8 cellular contexts compared by ENCODE assay signal in genomic region chr1:84504580-84505021, GRCh38. TPM values are rescaled to one million over a fixed set of nuclear protein-coding genes. Genes with fewer than 3 reads are reported as not detected.
DNase-seq lines count a peak whose midpoint lies in the region; ATAC-seq and TF ChIP-seq lines count a peak whose summit lies in the region.

No MANE protein-coding gene starts in this region.

- H3K27ac ChIP-seq in adrenal gland: peak overlapping the region; percentile 92 to 99 (median 94)
- peak overlapping the region; percentile 88 for H3K27ac ChIP-seq in subcutaneous abdominal adipose tissue (ENCODE audit: low read depth, low read length)

- intact Hi-C loops in adrenal gland (cut with DNase I): loop anchor here in 1 of 2 donors (10.0 kb wide), 1 partner anchor 70 kb away; the partner anchor contains the start of gene CTBS

- peak; percentile 50 for DNase-seq in CD1c-positive myeloid dendritic cell (ENCODE audit: extremely low spot score)
- DNase-seq in HS-27A (ENCODE audit: low read depth): peak; percentile 29
- no peak for DNase-seq in adrenal gland
- peak; percentile 18 for DNase-seq in kidney glomerular epithelial cell (lab: John Stamatoyannopoulos, UW)
- DNase-seq in stimulated activated naive CD4-positive, alpha-beta T cell treated with Interleukin-2 at 50 U/mL for 16 hours (lab: John Stamatoyannopoulos, UW): no peak

- no peak for TF ChIP-seq POLR2A in adrenal gland (IDR thresholded peaks at IDR 0.05)

- no peaks in the 10 kb centered on the region for H3K27me3 ChIP-seq in adrenal gland
- H3K27me3 ChIP-seq in subcutaneous abdominal adipose tissue (ENCODE audit: control insufficient read depth in 5 of 5, insufficient read depth in 4 of 5, low read length in 5 of 5): no peaks in the 10 kb centered on the region

- H3K4me1 ChIP-seq in adrenal gland (replicated peaks in 1 of 2) (peaks cover 13 to 44% of the 10 kb centered on the region in 2 donors), subcutaneous abdominal adipose tissue (ENCODE audit: control insufficient read depth in 5 of 5, insufficient read depth in 5 of 5, low read length in 5 of 5) (peaks cover 0 to 40% (median 31%) of the 10 kb centered on the region in 5 donors)

- H3K4me3 ChIP-seq in adrenal gland (peak overlapping the region in 2 of 4 donors; percentile 47 to 82), subcutaneous abdominal adipose tissue (ENCODE audit: low read depth in 1 of 5, low read length in 5 of 5) (peak overlapping the region; percentile 78 to 94 (median 83))

- WGBS in adrenal gland, 4 donors: 14 to 20% (median 18%) methylated on average over 6 of the region's 6 CpGs

- ATAC-seq in GM18519 (IDR thresholded peaks at IDR 0.05; ENCODE audit: low FRiP score, unreplicated experiment): no peak
- ATAC-seq in HG02642 (IDR thresholded peaks at IDR 0.05; ENCODE audit: poor library complexity, unreplicated experiment): no peak

- no peak for TF ChIP-seq CTCF in adrenal gland (IDR thresholded peaks at IDR 0.05)

- H3K9ac ChIP-seq in subcutaneous abdominal adipose tissue (ENCODE audit: low read length in 5 of 5): peak overlapping the region; percentile 73 to 97 (median 92)

- peaks cover 0 to 12% of the 10 kb centered on the region in 2 donors for H3K36me3 ChIP-seq in adrenal gland (replicated peaks in 1 of 2)
- H3K36me3 ChIP-seq in subcutaneous abdominal adipose tissue (ENCODE audit: control insufficient read depth in 5 of 5, insufficient read depth in 5 of 5, low read length in 5 of 5): peaks cover 5 to 10% (median 7%) of the 10 kb centered on the region in 5 donors

- H3K9me3 ChIP-seq in adrenal gland (replicated peaks in 1 of 3) (no peaks in the 10 kb centered on the region), subcutaneous abdominal adipose tissue (ENCODE audit: control insufficient read depth in 5 of 5, low read length in 5 of 5) (no peaks in the 10 kb centered on the region)

RNA-seq across cellular contexts. Expression of gene SPATA1, which starts 1.6 kb away (rescaled TPM):
- total RNA-seq in adrenal gland: 1 to 10 TPM in 1 of 8 donors, under 1 TPM in 3, not detected in 4; 0.29 to 1.5 (median 0.75) TPM
- polyA plus RNA-seq in adrenal gland: under 1 TPM in 2 of 3 donors, not detected in 1; 0.48 to 0.71 TPM

RNA-seq across cellular contexts. Expression of gene GNG5, which starts 1.8 kb away (rescaled TPM):
- total RNA-seq in adrenal gland: 10 to 100 TPM; 34.0 to 81.5 (median 73.1) TPM
- polyA plus RNA-seq in adrenal gland: 100 to 1,000 TPM in 1 of 3 donors, 10 to 100 TPM in 2; 61.5 to 172 (median 76.8) TPM

RNA-seq across cellular contexts. Expression of gene RPF1, which starts 25.5 kb away (rescaled TPM):
- total RNA-seq in adrenal gland: 10 to 100 TPM; 23.4 to 30.8 (median 26.8) TPM
- 10 to 100 TPM; 12.4 to 66.9 (median 21.5) TPM for polyA plus RNA-seq in adrenal gland

Comparison
In these comparisons a context has a peak if more than half of its experiments do, and no peak if none do; other contexts are left out.
1. DNase-seq: peak in CD1c-positive myeloid dendritic cell (single experiment), HS-27A (single experiment) and kidney glomerular epithelial cell (single experiment); none in adrenal gland (0 of 7) and stimulated activated naive CD4-positive, alpha-beta T cell treated with Interleukin-2 at 50 U/mL for 16 hours (single experiment).